ENCODE assay signal across 8 cellular contexts in genomic region chr7:24381919-24382505, GRCh38.
DNase-seq lines count a peak whose midpoint lies in the region; ATAC-seq and TF ChIP-seq lines count a peak whose summit lies in the region.

No MANE protein-coding gene starts in this region.

- no peaks in the 10 kb centered on the region for H3K27me3 Mint-ChIP-seq in MCF 10A (ENCODE audit: insufficient read depth, unreplicated experiment)

- H3K36me3 Mint-ChIP-seq in MCF 10A (ENCODE audit: insufficient read depth, unreplicated experiment) = no peaks in the 10 kb centered on the region

- TF ChIP-seq EP300 in sigmoid colon (IDR thresholded peaks at IDR 0.05) = no peak

- intact Hi-C loops in MCF 10A (cut with micrococcal nuclease) = loop anchor here (1.0 to 5.0 kb wide), 5 partner anchors 92 to 810 kb away; partner anchors contain the start of gene STK31
- intact Hi-C loops in breast epithelium (cut with DNase I; ENCODE audit: low total_unique reads) = no loop called here
- intact Hi-C loops in sigmoid colon (cut with DNase I) = no loop called here

- CTCF ChIA-PET in MCF 10A (lab: Yijun Ruan, JAX) = interaction anchor here (0.6 to 2.8 kb wide), 50 partner anchors 10 to 1113 kb away, joined by 3 to 60 read pairs (median 3); no protein-coding TSS in a partner anchor

- peaks cover 22% of the 10 kb centered on the region for H3K4me1 Mint-ChIP-seq in MCF 10A (ENCODE audit: insufficient read depth, unreplicated experiment)

- in situ Hi-C loops in SK-MEL-5 (cut with HindIII; ENCODE audit: low pct_unique_long_range_greater_than_20kb, low sequenced_read_pairs) = no loop called here

- H3K27ac ChIP-seq in breast epithelium = no peak overlapping the region
- no peak overlapping the region for H3K27ac ChIP-seq in sigmoid colon

- DNase-seq in MCF 10A (ENCODE audit: unreplicated experiment) = peak; percentile 40
- no peak for DNase-seq in breast epithelium (ENCODE audit: low spot score in 2 of 2)
- DNase-seq in SK-MEL-5 (ENCODE audit: low read depth, low spot score) = peak; percentile 73
- peak; percentile 51 for DNase-seq in left kidney (ENCODE audit: low read depth, low spot score)
- no peak for DNase-seq in CD1c-positive myeloid dendritic cell (ENCODE audit: extremely low spot score)
- no peak for DNase-seq in sigmoid colon

- H3K9me3 Mint-ChIP-seq in MCF 10A (ENCODE audit: unreplicated experiment) = no peaks in the 10 kb centered on the region

- no peaks in the 10 kb centered on the region for H3K4me1 ChIP-seq in breast epithelium
- H3K4me1 ChIP-seq in sigmoid colon = no peaks in the 10 kb centered on the region

- no peaks in the 10 kb centered on the region for H3K27me3 ChIP-seq in breast epithelium
- H3K27me3 ChIP-seq in sigmoid colon = no peaks in the 10 kb centered on the region

- POLR2A ChIA-PET in MCF 10A (lab: Yijun Ruan, JAX) = interaction anchor here (1.0 to 1.6 kb wide), 3 partner anchors 443 to 785 kb away, joined by 3 to 6 read pairs (median 4); partner anchors contain the start of gene CCDC126

- H3K9me3 ChIP-seq in breast epithelium = no peaks in the 10 kb centered on the region
- H3K9me3 ChIP-seq in sigmoid colon = peaks cover 0 to 6% (median 0%) of the 10 kb centered on the region in 4 donors

- BruUV-seq in MCF 10A (replicated peaks; lab: Mats Ljungman, UMichigan) = no TSS peak

- ATAC-seq in HG03108 (IDR thresholded peaks at IDR 0.05; ENCODE audit: unreplicated experiment) = peak; percentile 58
- ATAC-seq in activated CD4-positive, CD25-positive, alpha-beta regulatory T cell treated with anti-CD3 and anti-CD28 coated beads, Interleukin-2, amount 50 U/mL, for 24 hours = no peak

- TF ChIP-seq POLR2A in breast epithelium (IDR thresholded peaks at IDR 0.05) (no peak), sigmoid colon (IDR thresholded peaks at IDR 0.05) (no peak)

- no peak overlapping the region for H3K27ac Mint-ChIP-seq in MCF 10A (ENCODE audit: low read depth, unreplicated experiment)

- no peak overlapping the region for H3K4me3 ChIP-seq in breast epithelium
- no peak overlapping the region for H3K4me3 ChIP-seq in sigmoid colon

- TF ChIP-seq CTCF in MCF 10A (IDR thresholded peaks at IDR 0.05; ENCODE audit: unreplicated experiment) = peak; percentile 60
- TF ChIP-seq CTCF in breast epithelium (IDR thresholded peaks at IDR 0.05) = no peak
- TF ChIP-seq CTCF in sigmoid colon (IDR thresholded peaks at IDR 0.05) = no peak

- no peak overlapping the region for H3K4me3 Mint-ChIP-seq in MCF 10A (ENCODE audit: unreplicated experiment)

- no peaks in the 10 kb centered on the region for H3K36me3 ChIP-seq in breast epithelium
- no peaks in the 10 kb centered on the region for H3K36me3 ChIP-seq in sigmoid colon

- WGBS in sigmoid colon, 2 donors = 34 to 58% methylated on average over 6 of the region's 6 CpGs

Comparison
In these comparisons a context has a peak if more than half of its experiments do, and no peak if none do; other contexts are left out.
1. DNase-seq: peak in MCF 10A (single experiment), SK-MEL-5 (single experiment) and left kidney (single experiment); none in breast epithelium (0 of 2), CD1c-positive myeloid dendritic cell (single experiment) and sigmoid colon (single experiment).